22 cellular contexts compared by ENCODE assay signal in genomic region chr12:76113800-76114757, GRCh38. TPM values are rescaled to one million over a fixed set of nuclear protein-coding genes. Genes with fewer than 3 reads are reported as not detected.
A peak's percentile ranks its signal among the peaks of the same experiment; 100 is the strongest.
DNase-seq lines count a peak whose midpoint lies in the region; ATAC-seq and TF ChIP-seq lines count a peak whose summit lies in the region.
"Had no signal": no experiment of that assay in that cellular context is flagged by ENCODE, and none has a peak within 500 bp of the region (broad histone marks: within the 10 kb centered on the region; RNA-seq: fewer than 3 reads in every experiment).

No MANE protein-coding gene starts in this region.

- H3K4me3 Mint-ChIP-seq in chondrocyte (ENCODE audit: unreplicated experiment): no peak overlapping the region
- H3K4me3 Mint-ChIP-seq: activated CD8-positive, alpha-beta T cell treated with anti-CD3 and anti-CD28 coated beads for 36 hours; activated T-cell treated with anti-CD3 and anti-CD28 coated beads, Interleukin-2, amount 50 U/mL, for 24 hours; GM23338; mesothelial cell of epicardium; neural progenitor cell; T-cell had no signal

- DNase-seq in NCI-H226: peak; percentile 79
- DNase-seq in chondrocyte (ENCODE audit: low spot score): no peak
- no peak for DNase-seq in left ventricle myocardium superior
- peak; percentile 65 for DNase-seq in stromal cell of bone marrow (ENCODE audit: low read depth)
- no peak for DNase-seq in NCI-H2196 treated with DMSO at 0.1 percent for 48 hours (lab: John Stamatoyannopoulos, UW; ENCODE audit: unreplicated experiment)
- no peak for DNase-seq in mucosa of descending colon
- no peak for DNase-seq in SK-N-DZ (ENCODE audit: low spot score)
- DNase-seq: activated CD8-positive, alpha-beta T cell treated with anti-CD3 and anti-CD28 coated beads for 36 hours; activated naive CD4-positive, alpha-beta T cell treated with Interleukin-2 at 50 U/mL for 16 hours; activated T-cell treated with anti-CD3 and anti-CD28 coated beads, Interleukin-2, amount 50 U/mL, for 24 hours; colonic mucosa; EL; KG1; NCI-H1930; NCI-H446 treated with DMSO at 0.1 percent for 48 hours; NK-92 treated with Interleukin-12 subunit alpha and Interleukin-12 subunit beta, amount 100 ng/mL, for 24 hours; T-cell; thyroid gland; WERI-Rb-1 had no signal

- no peaks in the 10 kb centered on the region for H3K9me3 ChIP-seq in mucosa of descending colon
- H3K9me3 ChIP-seq: colonic mucosa, thyroid gland had no signal

- H3K27ac Mint-ChIP-seq in chondrocyte (ENCODE audit: unreplicated experiment): peak overlapping the region; percentile 81
- H3K27ac Mint-ChIP-seq: activated CD8-positive, alpha-beta T cell treated with anti-CD3 and anti-CD28 coated beads for 36 hours; activated T-cell treated with anti-CD3 and anti-CD28 coated beads, Interleukin-2, amount 50 U/mL, for 24 hours; GM23338; mesothelial cell of epicardium; neural progenitor cell; T-cell had no signal

- H3K36me3 ChIP-seq in mucosa of descending colon (ENCODE audit: low read depth): no peaks in the 10 kb centered on the region
- H3K36me3 ChIP-seq: colonic mucosa, neural progenitor cell, thyroid gland, WERI-Rb-1 had no signal

- H3K4me1 ChIP-seq in mucosa of descending colon (ENCODE audit: low read depth): no peaks in the 10 kb centered on the region
- H3K4me1 ChIP-seq: colonic mucosa, neural progenitor cell, thyroid gland had no signal

- peak; percentile 86 for ATAC-seq in left ventricle myocardium superior
- no peak for ATAC-seq in mucosa of descending colon
- ATAC-seq: activated CD8-positive, alpha-beta T cell treated with anti-CD3 and anti-CD28 coated beads for 36 hours; GM23338; T-cell had no signal

- no peaks in the 10 kb centered on the region for H3K27me3 Mint-ChIP-seq in chondrocyte (ENCODE audit: low read depth)

- no peaks in the 10 kb centered on the region for H3K9me3 Mint-ChIP-seq in chondrocyte (ENCODE audit: low read depth)
- H3K9me3 Mint-ChIP-seq: activated CD8-positive, alpha-beta T cell treated with anti-CD3 and anti-CD28 coated beads for 36 hours; activated T-cell treated with anti-CD3 and anti-CD28 coated beads, Interleukin-2, amount 50 U/mL, for 24 hours; GM23338; mesothelial cell of epicardium; neural progenitor cell; T-cell had no signal

- peaks cover 15% of the 10 kb centered on the region for H3K4me1 Mint-ChIP-seq in chondrocyte (ENCODE audit: low read depth)
- H3K4me1 Mint-ChIP-seq: GM23338, mesothelial cell of epicardium, neural progenitor cell, T-cell had no signal

- TF ChIP-seq CTCF in chondrocyte (IDR thresholded peaks at IDR 0.05): no peak
- no peak for TF ChIP-seq CTCF in mucosa of descending colon (IDR thresholded peaks at IDR 0.05)

- no peaks in the 10 kb centered on the region for H3K36me3 Mint-ChIP-seq in chondrocyte (ENCODE audit: low read depth)
- H3K36me3 Mint-ChIP-seq: mesothelial cell of epicardium, neural progenitor cell, T-cell had no signal

- intact Hi-C loops in left ventricle myocardium superior (cut with micrococcal nuclease): no loop called here
- intact Hi-C loops in mucosa of descending colon (cut with DNase I, micrococcal nuclease): no loop called here

- no peak overlapping the region for H3K4me3 ChIP-seq in mucosa of descending colon
- H3K4me3 ChIP-seq: colonic mucosa, GM23338, neural progenitor cell, thyroid gland had no signal

RNA-seq across cellular contexts. Expression of gene NAP1L1, which starts 29.6 kb away (rescaled TPM):
- total RNA-seq in chondrocyte (386 to 418 TPM (median 410 TPM) in 3 replicates), left ventricle myocardium superior (316 TPM), mucosa of descending colon (100 to 1,000 TPM in 2 of 3 donors, 10 to 100 TPM in 1; 81.4 to 310 (median 142) TPM)
- polyA plus RNA-seq in SK-N-DZ (2014; cell fraction: cytosol; rRNA removed): 466 and 569 TPM in 2 replicates
- polyA plus RNA-seq in SK-N-DZ (2014; cell fraction: nucleus; rRNA removed): 390 and 521 TPM in 2 replicates

Comparison
In these comparisons a context has a peak if more than half of its experiments do, and no peak if none do; other contexts are left out.
1. DNase-seq: peak in NCI-H226 (single experiment) and stromal cell of bone marrow (single experiment); none in chondrocyte (single experiment), left ventricle myocardium superior (single experiment), NCI-H2196 treated with DMSO at 0.1 percent for 48 hours (single experiment), mucosa of descending colon (0 of 3) and SK-N-DZ (single experiment).